ENCODE assay signal across 8 cellular contexts in the genomic region with DNA sequence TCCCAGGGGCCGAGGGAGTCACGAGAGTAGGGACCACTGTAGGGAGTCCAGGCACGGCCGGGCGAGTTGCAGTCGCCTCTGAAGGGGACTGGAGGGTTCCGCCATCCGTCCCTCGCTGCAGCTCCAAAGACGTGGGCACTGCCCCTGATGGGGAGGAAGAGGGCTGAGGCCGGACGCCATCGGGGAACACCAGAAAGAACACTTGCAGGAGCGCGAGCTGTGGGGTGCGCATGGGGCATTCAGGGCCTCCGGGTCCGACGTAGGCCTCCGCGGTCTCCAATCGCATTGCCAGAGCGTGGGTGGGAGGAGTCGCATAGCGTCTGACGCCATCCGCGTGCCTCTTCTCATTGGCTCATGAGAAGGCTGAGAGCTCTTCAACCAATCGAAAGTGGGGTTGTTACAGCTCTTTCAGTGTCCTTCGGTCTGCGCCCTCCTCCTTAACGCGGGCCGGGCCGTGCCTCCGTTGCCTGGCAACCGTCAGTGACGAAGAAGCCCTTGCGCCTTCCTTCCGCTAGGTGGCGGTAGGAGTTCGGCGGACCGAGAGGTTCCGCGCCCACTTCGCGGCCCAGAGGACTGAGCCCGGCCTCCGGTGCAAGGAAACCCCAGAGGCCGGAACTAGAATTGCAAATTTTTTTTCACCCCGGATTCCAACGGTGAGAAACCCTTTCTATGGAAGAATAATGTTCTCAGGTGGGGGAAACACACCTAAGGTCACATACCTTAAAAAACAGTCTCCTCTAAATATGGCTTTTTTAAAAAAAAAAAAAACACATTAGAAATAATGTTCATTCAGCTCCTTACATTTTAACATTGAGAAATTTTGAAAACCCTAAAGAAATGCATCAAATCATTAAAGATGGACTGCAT. TPM values are rescaled to one million over a fixed set of nuclear protein-coding genes. Genes with fewer than 3 reads are reported as not detected.
A peak's percentile ranks its signal among the peaks of the same experiment; 100 is the strongest.
DNase-seq lines count a peak whose midpoint lies in the region; ATAC-seq and TF ChIP-seq lines count a peak whose summit lies in the region.

A gene with protein sequence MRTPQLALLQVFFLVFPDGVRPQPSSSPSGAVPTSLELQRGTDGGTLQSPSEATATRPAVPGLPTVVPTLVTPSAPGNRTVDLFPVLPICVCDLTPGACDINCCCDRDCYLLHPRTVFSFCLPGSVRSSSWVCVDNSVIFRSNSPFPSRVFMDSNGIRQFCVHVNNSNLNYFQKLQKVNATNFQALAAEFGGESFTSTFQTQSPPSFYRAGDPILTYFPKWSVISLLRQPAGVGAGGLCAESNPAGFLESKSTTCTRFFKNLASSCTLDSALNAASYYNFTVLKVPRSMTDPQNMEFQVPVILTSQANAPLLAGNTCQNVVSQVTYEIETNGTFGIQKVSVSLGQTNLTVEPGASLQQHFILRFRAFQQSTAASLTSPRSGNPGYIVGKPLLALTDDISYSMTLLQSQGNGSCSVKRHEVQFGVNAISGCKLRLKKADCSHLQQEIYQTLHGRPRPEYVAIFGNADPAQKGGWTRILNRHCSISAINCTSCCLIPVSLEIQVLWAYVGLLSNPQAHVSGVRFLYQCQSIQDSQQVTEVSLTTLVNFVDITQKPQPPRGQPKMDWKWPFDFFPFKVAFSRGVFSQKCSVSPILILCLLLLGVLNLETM (minus strand): TSS at position 260 of the 867 bp plus-strand sequence. CDS start 28 bp downstream, at position 232.

- peak within 1 kb of the TSS; percentile 83 to 87 for H3K4me3 ChIP-seq in esophagus (ENCODE audit: low read depth in 1 of 2, low read length in 2 of 2)
- H3K4me3 ChIP-seq in muscle layer of colon (ENCODE audit: low read depth in 1 of 2, low read length in 2 of 2), result peak within 1 kb of the TSS; percentile 78 to 97

- H3K27ac ChIP-seq in esophagus (ENCODE audit: low read depth in 2 of 2, low read length in 1 of 2) (peak within 1 kb of the TSS; percentile 73 to 81), muscle layer of colon (ENCODE audit: low read depth, low read length) (peak within 1 kb of the TSS; percentile 89)

- H3K4me1 ChIP-seq in esophagus (ENCODE audit: control insufficient read depth in 2 of 2, insufficient read depth in 2 of 2, low read length in 1 of 2), result no peaks in the 10 kb centered on the region
- H3K4me1 ChIP-seq in muscle layer of colon (ENCODE audit: insufficient read depth, low read length), result peaks cover 20% of the 10 kb centered on the region

- peak within 1 kb of the TSS; percentile 98 for H3K4me3 Mint-ChIP-seq in activated T-cell treated with anti-CD3 and anti-CD28 coated beads, Interleukin-2, amount 50 U/mL, for 4 hours

- H3K27me3 ChIP-seq in esophagus (ENCODE audit: control insufficient read depth in 1 of 2, insufficient read depth in 2 of 2, low read length in 2 of 2) (no peaks in the 10 kb centered on the region), muscle layer of colon (ENCODE audit: control insufficient read depth in 1 of 2, insufficient read depth in 2 of 2, low read length in 2 of 2) (no peaks in the 10 kb centered on the region)

- peaks cover 6% of the 10 kb centered on the region for H3K27me3 Mint-ChIP-seq in activated T-cell treated with anti-CD3 and anti-CD28 coated beads, Interleukin-2, amount 50 U/mL, for 4 hours (ENCODE audit: low read depth)

- H3K36me3 ChIP-seq in esophagus (ENCODE audit: control insufficient read depth in 2 of 2, insufficient read depth in 2 of 2, low read length in 1 of 2) (peaks cover 0 to 3% of the 10 kb centered on the region in 2 donors), muscle layer of colon (ENCODE audit: insufficient read depth, low read length) (peaks cover 20% of the 10 kb centered on the region)

- in situ Hi-C loops in KBM-7 (cut with MboI; ENCODE audit: low pct_unique_long_range_greater_than_20kb, low sequenced_read_pairs), result no loop called here

- H3K9me3 Mint-ChIP-seq in activated T-cell treated with anti-CD3 and anti-CD28 coated beads, Interleukin-2, amount 50 U/mL, for 4 hours, result no peaks in the 10 kb centered on the region

- peak; percentile 98 for DNase-seq in DMS53 treated with DMSO at 0.1 percent for 48 hours (lab: John Stamatoyannopoulos, UW; ENCODE audit: unreplicated experiment)
- peak; percentile 99 for DNase-seq in KBM-7
- DNase-seq in activated T-cell treated with anti-CD3 and anti-CD28 coated beads, Interleukin-2, amount 50 U/mL, for 4 hours, result peak; percentile 93
- peak; percentile 92 to 96 for DNase-seq in stimulated activated CD8-positive, alpha-beta memory T cell treated with anti-CD3 and anti-CD28 coated beads, Interleukin-7, amount 100 ng/mL, for 4 hours (ENCODE audit: low read depth in 2 of 2)

- peaks cover 12% of the 10 kb centered on the region for H3K36me3 Mint-ChIP-seq in activated T-cell treated with anti-CD3 and anti-CD28 coated beads, Interleukin-2, amount 50 U/mL, for 4 hours (ENCODE audit: insufficient read depth)

- H3K4me1 Mint-ChIP-seq in activated T-cell treated with anti-CD3 and anti-CD28 coated beads, Interleukin-2, amount 50 U/mL, for 4 hours (ENCODE audit: low read depth), result peaks cover 42% of the 10 kb centered on the region

- peak; percentile 98 for ATAC-seq in GM21619 (IDR thresholded peaks at IDR 0.05; ENCODE audit: unreplicated experiment)
- ATAC-seq in activated T-cell treated with anti-CD3 and anti-CD28 coated beads, Interleukin-2, amount 50 U/mL, for 4 hours, result peak; percentile 97 to 98

- peak within 1 kb of the TSS; percentile 93 for H3K9ac ChIP-seq in muscle layer of colon (ENCODE audit: low read length)

- H3K9me3 ChIP-seq in esophagus (ENCODE audit: control insufficient read depth in 2 of 2, insufficient read depth in 1 of 2, low read depth in 1 of 2, low read length in 1 of 2), result no peaks in the 10 kb centered on the region
- no peaks in the 10 kb centered on the region for H3K9me3 ChIP-seq in muscle layer of colon (ENCODE audit: low read length)

- WGBS in esophagus, 2 donors, result 0 to 1% methylated on average over 51 to 53 of the region's 53 CpGs

TF ChIP-seq in PFSK-1, 5 proteins besides CTCF, POLR2A, EP300 and RAD21:
- TF ChIP-seq TAF1 (IDR thresholded peaks at IDR 0.05; ENCODE audit: borderline replicate concordance, insufficient read depth, low read length) (no peak), POLR2AphosphoS5 (IDR thresholded peaks at IDR 0.05; ENCODE audit: low read depth, low read length) (peak; percentile 69; the same call in 1 of the 2 replicates), FOXP2 (optimal IDR thresholded peaks at IDR 0.05; ENCODE audit: borderline replicate concordance, extremely low read depth, extremely low read length, insufficient read depth) (peak; percentile 92), SIN3A (IDR thresholded peaks at IDR 0.05; ENCODE audit: borderline replicate concordance, insufficient read depth, low read length) (0 out of 2 replicates have a peak, but pooled peaks have one; percentile 45)
- TF ChIP-seq, protein P1, sequence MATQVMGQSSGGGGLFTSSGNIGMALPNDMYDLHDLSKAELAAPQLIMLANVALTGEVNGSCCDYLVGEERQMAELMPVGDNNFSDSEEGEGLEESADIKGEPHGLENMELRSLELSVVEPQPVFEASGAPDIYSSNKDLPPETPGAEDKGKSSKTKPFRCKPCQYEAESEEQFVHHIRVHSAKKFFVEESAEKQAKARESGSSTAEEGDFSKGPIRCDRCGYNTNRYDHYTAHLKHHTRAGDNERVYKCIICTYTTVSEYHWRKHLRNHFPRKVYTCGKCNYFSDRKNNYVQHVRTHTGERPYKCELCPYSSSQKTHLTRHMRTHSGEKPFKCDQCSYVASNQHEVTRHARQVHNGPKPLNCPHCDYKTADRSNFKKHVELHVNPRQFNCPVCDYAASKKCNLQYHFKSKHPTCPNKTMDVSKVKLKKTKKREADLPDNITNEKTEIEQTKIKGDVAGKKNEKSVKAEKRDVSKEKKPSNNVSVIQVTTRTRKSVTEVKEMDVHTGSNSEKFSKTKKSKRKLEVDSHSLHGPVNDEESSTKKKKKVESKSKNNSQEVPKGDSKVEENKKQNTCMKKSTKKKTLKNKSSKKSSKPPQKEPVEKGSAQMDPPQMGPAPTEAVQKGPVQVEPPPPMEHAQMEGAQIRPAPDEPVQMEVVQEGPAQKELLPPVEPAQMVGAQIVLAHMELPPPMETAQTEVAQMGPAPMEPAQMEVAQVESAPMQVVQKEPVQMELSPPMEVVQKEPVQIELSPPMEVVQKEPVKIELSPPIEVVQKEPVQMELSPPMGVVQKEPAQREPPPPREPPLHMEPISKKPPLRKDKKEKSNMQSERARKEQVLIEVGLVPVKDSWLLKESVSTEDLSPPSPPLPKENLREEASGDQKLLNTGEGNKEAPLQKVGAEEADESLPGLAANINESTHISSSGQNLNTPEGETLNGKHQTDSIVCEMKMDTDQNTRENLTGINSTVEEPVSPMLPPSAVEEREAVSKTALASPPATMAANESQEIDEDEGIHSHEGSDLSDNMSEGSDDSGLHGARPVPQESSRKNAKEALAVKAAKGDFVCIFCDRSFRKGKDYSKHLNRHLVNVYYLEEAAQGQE (IDR thresholded peaks at IDR 0.05; ENCODE audit: insufficient read depth in 1 of 2, low read depth in 2 of 2, low read length in 2 of 2), result no peak

RNA-seq across cellular contexts. Expression of the gene that starts here (rescaled TPM):
- 32.6 TPM for polyA plus RNA-seq in PFSK-1 (2012; ENCODE audit: insufficient read length, low read depth)
- total RNA-seq in activated T-cell treated with anti-CD3 and anti-CD28 coated beads, Interleukin-2, amount 50 U/mL, for 4 hours, result 10 to 100 TPM; 28.3 to 35.7 (median 29.3) TPM
- 10 to 100 TPM in 1 of 2 donors, 1 to 10 TPM in 1; 6.4 to 10.5 TPM for polyA plus RNA-seq in esophagus

Comparison
In these comparisons a context has a peak if more than half of its experiments do, and no peak if none do; other contexts are left out.
1. Peak in every context shown above with its lines: DNase-seq, ATAC-seq, H3K4me3 ChIP-seq and H3K27ac ChIP-seq.